8 cellular contexts compared by ENCODE assay signal in the genomic region with DNA sequence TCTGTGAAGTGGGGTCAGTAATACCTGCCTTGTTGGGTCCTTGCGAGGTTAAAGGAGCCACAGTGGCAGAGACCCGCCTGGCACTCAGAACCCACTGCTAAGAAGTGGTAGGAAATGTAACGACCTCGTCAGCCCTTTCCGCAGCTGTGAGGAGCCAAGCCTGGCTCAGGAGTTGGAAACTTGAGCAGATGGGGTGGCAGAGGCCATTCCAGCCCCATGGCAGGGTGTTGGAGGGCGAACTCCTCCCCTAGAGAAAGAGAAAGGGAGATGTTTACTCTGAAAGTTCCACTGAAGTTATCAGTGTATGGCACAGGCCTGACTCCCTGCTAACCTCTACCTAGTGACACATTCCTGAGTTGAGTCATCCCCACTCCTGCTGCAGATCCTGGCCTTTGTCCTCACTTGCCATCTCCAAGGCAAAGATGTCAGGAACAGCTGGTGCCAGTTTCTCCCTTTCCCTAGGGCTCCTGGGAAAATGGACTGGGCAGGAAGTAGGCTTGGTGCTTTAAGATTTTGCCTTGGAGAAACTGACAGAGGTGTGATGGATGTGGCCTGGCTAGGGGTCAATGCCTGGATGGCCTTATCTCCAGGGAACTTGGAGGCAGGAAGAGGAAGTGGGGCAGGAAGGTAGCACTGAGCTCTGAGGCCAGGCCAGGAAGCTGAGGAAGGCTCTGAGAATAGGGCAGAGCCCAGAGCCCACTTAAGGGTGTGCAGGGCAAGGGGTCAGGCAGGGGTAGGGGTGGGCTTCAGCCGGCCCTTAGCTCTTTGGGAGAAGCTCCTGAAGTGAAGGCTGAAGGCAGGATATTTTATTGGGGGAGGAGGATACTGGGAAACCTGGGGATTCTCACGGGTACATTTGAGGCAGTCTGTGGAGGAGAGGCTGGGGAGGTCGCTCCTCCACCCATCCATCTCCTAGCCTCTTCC. TPM values are rescaled to one million over a fixed set of nuclear protein-coding genes. Genes with fewer than 3 reads are reported as not detected.
A peak's percentile ranks its signal among the peaks of the same experiment; 100 is the strongest.
DNase-seq lines count a peak whose midpoint lies in the region; ATAC-seq and TF ChIP-seq lines count a peak whose summit lies in the region.

No MANE protein-coding gene starts in this region.

- H3K27ac Mint-ChIP-seq in activated T-helper 17 cell treated with anti-CD3 and anti-CD28 coated beads, Interleukin-2, amount 50 U/mL, for 72 hours: peak overlapping the region; percentile 87

- H3K4me3 ChIP-seq in AG04450 (ENCODE audit: low read depth, low read length): peak overlapping the region; percentile 65
- peak overlapping the region; percentile 81 for H3K4me3 ChIP-seq in psoas muscle

- H3K27me3 ChIP-seq in AG04450 (ENCODE audit: control insufficient read depth, insufficient read depth, low read length) (no peaks in the 10 kb centered on the region), psoas muscle (ENCODE audit: insufficient read depth in 3 of 3, low read length in 2 of 3) (no peaks in the 10 kb centered on the region)

- peak overlapping the region; percentile 72 for H3K27ac ChIP-seq in AG04450 (ENCODE audit: low read depth, low read length)
- peak overlapping the region; percentile 89 for H3K27ac ChIP-seq in psoas muscle

- H3K9me3 ChIP-seq in AG04450 (ENCODE audit: control insufficient read depth, insufficient read depth, low read length) (no peaks in the 10 kb centered on the region), psoas muscle (no peaks in the 10 kb centered on the region)

- TF ChIP-seq CTCF in AG04450 (IDR thresholded peaks at IDR 0.05; ENCODE audit: low read depth, low read length) (no peak), psoas muscle (IDR thresholded peaks at IDR 0.05) (no peak)

- ATAC-seq in GM18907 (IDR thresholded peaks at IDR 0.05; ENCODE audit: unreplicated experiment) (peak; percentile 45), psoas muscle (peak; percentile 88 to 92 (median 90)), GM21360 (IDR thresholded peaks at IDR 0.05; ENCODE audit: unreplicated experiment) (no peak)
- peak; percentile 86 for ATAC-seq in activated T-helper 17 cell treated with anti-CD3 and anti-CD28 coated beads, Interleukin-2, amount 50 U/mL, for 72 hours (replicated peaks)

- H3K36me3 ChIP-seq in psoas muscle (ENCODE audit: insufficient read depth in 1 of 2, low read depth in 1 of 2): no peaks in the 10 kb centered on the region

- H3K4me3 Mint-ChIP-seq in activated T-helper 17 cell treated with anti-CD3 and anti-CD28 coated beads, Interleukin-2, amount 50 U/mL, for 72 hours: peak overlapping the region; percentile 82

- DNase-seq in AG04450 (ENCODE audit: low read depth, low spot score): no peak
- peak; percentile 51 for DNase-seq in HPDE6-E6E7 (ENCODE audit: extremely low spot score)
- peak; percentile 77 for DNase-seq in glomerular visceral epithelial cell (ENCODE audit: extremely low spot score)
- DNase-seq in psoas muscle: peak; percentile 45 to 61
- DNase-seq in NCI-H2081 treated with DMSO at 0.1 percent for 48 hours (lab: John Stamatoyannopoulos, UW): no peak

- POLR2A ChIA-PET in AG04450 (lab: Yijun Ruan, JAX): interaction anchor here (0.5 to 1.4 kb wide), 6 partner anchors 10 to 66 kb away, joined by 3 to 9 read pairs (median 4); a partner anchor contains a TSS

- intact Hi-C loops in psoas muscle (cut with DNase I): loop anchor here in 1 of 2 donors (1.0 kb wide), 1 partner anchor 46 kb away; a partner anchor contains a TSS

- WGBS in psoas muscle, 3 donors: 13 to 23% (median 19%) methylated on average over 9 of the region's 9 CpGs

- H3K4me1 Mint-ChIP-seq in activated T-helper 17 cell treated with anti-CD3 and anti-CD28 coated beads, Interleukin-2, amount 50 U/mL, for 72 hours: peaks cover 29% of the 10 kb centered on the region

- H3K36me3 Mint-ChIP-seq in activated T-helper 17 cell treated with anti-CD3 and anti-CD28 coated beads, Interleukin-2, amount 50 U/mL, for 72 hours (ENCODE audit: low read depth): peaks cover 29% of the 10 kb centered on the region

- no peaks in the 10 kb centered on the region for H3K9me3 Mint-ChIP-seq in activated T-helper 17 cell treated with anti-CD3 and anti-CD28 coated beads, Interleukin-2, amount 50 U/mL, for 72 hours

- peaks cover 54% of the 10 kb centered on the region for H3K4me1 ChIP-seq in psoas muscle

- H3K27me3 Mint-ChIP-seq in activated T-helper 17 cell treated with anti-CD3 and anti-CD28 coated beads, Interleukin-2, amount 50 U/mL, for 72 hours: no peaks in the 10 kb centered on the region

- CTCF ChIA-PET in AG04450 (lab: Charles Lee): interaction anchor here (1.2 kb wide), 1 partner anchor 33 kb away, joined by 3 read pairs; no protein-coding TSS in a partner anchor

RNA-seq across cellular contexts. Expression of a gene that starts 0.9 kb away (rescaled TPM):
- polyA plus RNA-seq in AG04450 (2011; rRNA removed) (100 and 123 TPM in 2 replicates), psoas muscle (100 to 1,000 TPM; 106 to 149 (median 128) TPM)
- 67.4 and 76.8 TPM in 2 replicates for polyA minus RNA-seq in AG04450 (2011; rRNA and poly(A)+ RNA removed)
- 10 to 100 TPM; 36.8 to 51.2 TPM for total RNA-seq in activated T-helper 17 cell treated with anti-CD3 and anti-CD28 coated beads, Interleukin-2, amount 50 U/mL, for 72 hours
- total RNA-seq in psoas muscle: 10 to 100 TPM; 58.1 to 95.0 (median 83.2) TPM

RNA-seq across cellular contexts. Expression of a gene that starts 7.7 kb away (rescaled TPM):
- polyA plus RNA-seq in AG04450 (2011; rRNA removed): 2.6 and 3.6 TPM in 2 replicates
- polyA minus RNA-seq in AG04450 (2011; rRNA and poly(A)+ RNA removed): 0.48 and 0.55 TPM in 2 replicates
- 100 to 1,000 TPM; 103 to 124 TPM for total RNA-seq in activated T-helper 17 cell treated with anti-CD3 and anti-CD28 coated beads, Interleukin-2, amount 50 U/mL, for 72 hours
- 10 to 100 TPM; 11.7 to 15.7 (median 12.4) TPM for total RNA-seq in psoas muscle
- polyA plus RNA-seq in psoas muscle: 10 to 100 TPM; 16.6 to 25.4 (median 23.2) TPM

RNA-seq across cellular contexts. Expression of a gene that starts 10.4 kb away (rescaled TPM):
- polyA plus RNA-seq in AG04450 (2011; rRNA removed) (260 and 351 TPM in 2 replicates), psoas muscle (100 to 1,000 TPM; 156 to 212 (median 184) TPM)
- polyA minus RNA-seq in AG04450 (2011; rRNA and poly(A)+ RNA removed): 140 and 199 TPM in 2 replicates
- total RNA-seq in activated T-helper 17 cell treated with anti-CD3 and anti-CD28 coated beads, Interleukin-2, amount 50 U/mL, for 72 hours: 100 to 1,000 TPM; 116 to 156 TPM
- total RNA-seq in psoas muscle: 100 to 1,000 TPM in 1 of 4 donors, 10 to 100 TPM in 3; 84.7 to 107 (median 90.0) TPM

RNA-seq across cellular contexts. Expression of a gene that starts 17.4 kb away (rescaled TPM):
- polyA plus RNA-seq in AG04450 (2011; rRNA removed): 11.4 and 14.5 TPM in 2 replicates
- 11.0 and 14.1 TPM in 2 replicates for polyA minus RNA-seq in AG04450 (2011; rRNA and poly(A)+ RNA removed)
- 1 to 10 TPM; 3.3 to 3.7 TPM for total RNA-seq in activated T-helper 17 cell treated with anti-CD3 and anti-CD28 coated beads, Interleukin-2, amount 50 U/mL, for 72 hours
- total RNA-seq in psoas muscle: 10 to 100 TPM; 20.1 to 54.3 (median 30.9) TPM
- 10 to 100 TPM; 17.4 to 82.6 (median 40.3) TPM for polyA plus RNA-seq in psoas muscle

RNA-seq across cellular contexts. Expression of a gene that starts 23.8 kb away (rescaled TPM):
- polyA plus RNA-seq in AG04450 (2011; rRNA removed) (44.0 and 53.8 TPM in 2 replicates), psoas muscle (10 to 100 TPM; 19.0 to 35.6 (median 30.7) TPM)
- polyA minus RNA-seq in AG04450 (2011; rRNA and poly(A)+ RNA removed): 80.2 and 104 TPM in 2 replicates
- total RNA-seq in activated T-helper 17 cell treated with anti-CD3 and anti-CD28 coated beads, Interleukin-2, amount 50 U/mL, for 72 hours: 10 to 100 TPM; 21.3 to 21.7 TPM
- total RNA-seq in psoas muscle: 10 to 100 TPM; 20.1 to 25.3 (median 22.1) TPM

Comparison
In these comparisons a context has a peak if more than half of its experiments do, and no peak if none do; other contexts are left out.
1. DNase-seq: peak in HPDE6-E6E7 (single experiment), glomerular visceral epithelial cell (single experiment) and psoas muscle (2 of 2); none in AG04450 (single experiment) and NCI-H2081 treated with DMSO at 0.1 percent for 48 hours (single experiment).
2. RNA of a gene that starts 7.7 kb away (total RNA-seq): 103 to 124 TPM in activated T-helper 17 cell treated with anti-CD3 and anti-CD28 coated beads, Interleukin-2, amount 50 U/mL, for 72 hours; 11.7 to 15.7 TPM in psoas muscle; every median in the first group is over 4 times any median in the second.